In genomic region chr5:107085572-107085971, GRCh38 we compare ENCODE assay signal across 20 cellular contexts.
A peak's percentile ranks its signal among the peaks of the same experiment; 100 is the strongest.
DNase-seq lines count a peak whose midpoint lies in the region; ATAC-seq and TF ChIP-seq lines count a peak whose summit lies in the region.
"Had no signal": no experiment of that assay in that cellular context is flagged by ENCODE, and none has a peak within 500 bp of the region (broad histone marks: within the 10 kb centered on the region; RNA-seq: fewer than 3 reads in every experiment).

No MANE protein-coding gene starts in this region.

- H3K27ac Mint-ChIP-seq in MCF 10A (ENCODE audit: low read depth, unreplicated experiment), result no peak overlapping the region
- no peak overlapping the region for H3K27ac Mint-ChIP-seq in activated CD8-positive, alpha-beta memory T cell treated with anti-CD3 and anti-CD28 coated beads, Interleukin-2, amount 10 ng/mL, durations not matched to agents 7 days and 5 days
- H3K27ac Mint-ChIP-seq in CD8-positive, alpha-beta T cell, result no peak overlapping the region
- H3K27ac Mint-ChIP-seq: B cell; CD4-positive, CD25-positive, alpha-beta regulatory T cell; CD8-positive, alpha-beta memory T cell; GM23338; HFFc6 had no signal

- TF ChIP-seq CTCF in MCF 10A (IDR thresholded peaks at IDR 0.05; ENCODE audit: unreplicated experiment), result no peak
- TF ChIP-seq CTCF in breast epithelium (IDR thresholded peaks at IDR 0.05), result no peak
- TF ChIP-seq CTCF in fibroblast of villous mesenchyme (IDR thresholded peaks at IDR 0.05; ENCODE audit: insufficient read depth, low read depth, low read length), result no peak
- no peak for TF ChIP-seq CTCF in CD8-positive, alpha-beta T cell (IDR thresholded peaks at IDR 0.05)

- H3K4me1 ChIP-seq in breast epithelium, result no peaks in the 10 kb centered on the region
- no peaks in the 10 kb centered on the region for H3K4me1 ChIP-seq in CD8-positive, alpha-beta T cell (ENCODE audit: insufficient read depth, low read length)

- H3K36me3 Mint-ChIP-seq in MCF 10A (ENCODE audit: insufficient read depth, unreplicated experiment), result no peaks in the 10 kb centered on the region
- no peaks in the 10 kb centered on the region for H3K36me3 Mint-ChIP-seq in activated CD8-positive, alpha-beta memory T cell treated with anti-CD3 and anti-CD28 coated beads, Interleukin-2, amount 10 ng/mL, durations not matched to agents 7 days and 5 days
- H3K36me3 Mint-ChIP-seq in CD8-positive, alpha-beta T cell, result no peaks in the 10 kb centered on the region
- H3K36me3 Mint-ChIP-seq: CD4-positive, CD25-positive, alpha-beta regulatory T cell; CD8-positive, alpha-beta memory T cell had no signal

- TF ChIP-seq POLR2A in breast epithelium (IDR thresholded peaks at IDR 0.05), result no peak

- DNase-seq in MCF 10A (ENCODE audit: unreplicated experiment) (peak; percentile 6), breast epithelium (ENCODE audit: low spot score in 2 of 2) (no peak), LoVo (ENCODE audit: low spot score) (peak; percentile 10), fibroblast of villous mesenchyme (ENCODE audit: low read depth) (peak; percentile 25)
- no peak for DNase-seq in activated CD8-positive, alpha-beta memory T cell treated with anti-CD3 and anti-CD28 coated beads, Interleukin-2, amount 10 ng/mL, durations not matched to agents 7 days and 5 days
- no peak for DNase-seq in CD8-positive, alpha-beta T cell
- DNase-seq: CD4-positive, CD25-positive, alpha-beta regulatory T cell; CD8-positive, alpha-beta memory T cell; DMS 273 treated with DMSO at 0.1 percent for 48 hours; DMS79; EL; GDM1; HFFc6 had no signal

- POLR2A ChIA-PET in MCF 10A (lab: Yijun Ruan, JAX), result no interaction called here
- POLR2A ChIA-PET in CD8-positive, alpha-beta T cell (lab: Charles Lee), result no interaction called here

- H3K9me3 ChIP-seq in breast epithelium, result no peaks in the 10 kb centered on the region
- no peaks in the 10 kb centered on the region for H3K9me3 ChIP-seq in CD8-positive, alpha-beta T cell (ENCODE audit: low read length)
- H3K9me3 ChIP-seq: BLaER1, HAP-1 had no signal

- BruUV-seq in MCF 10A (replicated peaks; lab: Mats Ljungman, UMichigan), result no TSS peak

- H3K4me3 Mint-ChIP-seq in MCF 10A (ENCODE audit: unreplicated experiment), result no peak overlapping the region
- H3K4me3 Mint-ChIP-seq in activated CD8-positive, alpha-beta memory T cell treated with anti-CD3 and anti-CD28 coated beads, Interleukin-2, amount 10 ng/mL, durations not matched to agents 7 days and 5 days, result no peak overlapping the region
- H3K4me3 Mint-ChIP-seq in CD8-positive, alpha-beta T cell, result no peak overlapping the region
- H3K4me3 Mint-ChIP-seq: B cell; CD8-positive, alpha-beta memory T cell; GM23338; HFFc6 had no signal

- H3K36me3 ChIP-seq in breast epithelium, result no peaks in the 10 kb centered on the region
- no peaks in the 10 kb centered on the region for H3K36me3 ChIP-seq in CD8-positive, alpha-beta T cell (ENCODE audit: insufficient read depth, low read length)
- H3K36me3 ChIP-seq: BLaER1, HAP-1 had no signal

- no peaks in the 10 kb centered on the region for H3K27me3 ChIP-seq in breast epithelium
- no peaks in the 10 kb centered on the region for H3K27me3 ChIP-seq in CD8-positive, alpha-beta T cell (ENCODE audit: insufficient read depth, low read length)
- H3K27me3 ChIP-seq: BLaER1 had no signal

- no peaks in the 10 kb centered on the region for H3K27me3 Mint-ChIP-seq in MCF 10A (ENCODE audit: insufficient read depth, unreplicated experiment)
- H3K27me3 Mint-ChIP-seq in activated CD8-positive, alpha-beta memory T cell treated with anti-CD3 and anti-CD28 coated beads, Interleukin-2, amount 10 ng/mL, durations not matched to agents 7 days and 5 days, result no peaks in the 10 kb centered on the region
- H3K27me3 Mint-ChIP-seq in CD8-positive, alpha-beta T cell (ENCODE audit: low read depth), result no peaks in the 10 kb centered on the region
- H3K27me3 Mint-ChIP-seq: B cell; CD4-positive, CD25-positive, alpha-beta regulatory T cell had no signal

- no peak overlapping the region for H3K27ac ChIP-seq in breast epithelium
- no peak overlapping the region for H3K27ac ChIP-seq in CD8-positive, alpha-beta T cell (ENCODE audit: low read depth, low read length)
- H3K27ac ChIP-seq: 22Rv1, BLaER1, C4-2B had no signal

- no peak for ATAC-seq in activated CD8-positive, alpha-beta memory T cell treated with anti-CD3 and anti-CD28 coated beads, Interleukin-2, amount 10 ng/mL, durations not matched to agents 7 days and 5 days
- no peak for ATAC-seq in CD8-positive, alpha-beta T cell
- ATAC-seq: GM12878, GM23338 had no signal

- peaks cover 6% of the 10 kb centered on the region for H3K4me1 Mint-ChIP-seq in MCF 10A (ENCODE audit: insufficient read depth, unreplicated experiment)
- no peaks in the 10 kb centered on the region for H3K4me1 Mint-ChIP-seq in activated CD8-positive, alpha-beta memory T cell treated with anti-CD3 and anti-CD28 coated beads, Interleukin-2, amount 10 ng/mL, durations not matched to agents 7 days and 5 days
- no peaks in the 10 kb centered on the region for H3K4me1 Mint-ChIP-seq in CD8-positive, alpha-beta T cell (ENCODE audit: low read depth)
- H3K4me1 Mint-ChIP-seq: B cell; CD4-positive, CD25-positive, alpha-beta regulatory T cell; CD8-positive, alpha-beta memory T cell; GM23338 had no signal

- no peaks in the 10 kb centered on the region for H3K9me3 Mint-ChIP-seq in MCF 10A (ENCODE audit: unreplicated experiment)
- H3K9me3 Mint-ChIP-seq in activated CD8-positive, alpha-beta memory T cell treated with anti-CD3 and anti-CD28 coated beads, Interleukin-2, amount 10 ng/mL, durations not matched to agents 7 days and 5 days (ENCODE audit: low read depth), result no peaks in the 10 kb centered on the region
- H3K9me3 Mint-ChIP-seq in CD8-positive, alpha-beta T cell, result no peaks in the 10 kb centered on the region
- H3K9me3 Mint-ChIP-seq: GM23338 had no signal

- H3K4me3 ChIP-seq in breast epithelium (no peak overlapping the region), fibroblast of villous mesenchyme (ENCODE audit: low read depth, low read length) (no peak overlapping the region)
- H3K4me3 ChIP-seq in CD8-positive, alpha-beta T cell (ENCODE audit: low read depth, low read length), result no peak overlapping the region
- H3K4me3 ChIP-seq: BLaER1, GM12878, GM23338, HAP-1 had no signal

- intact Hi-C loops in MCF 10A (cut with micrococcal nuclease), result no loop called here
- intact Hi-C loops in breast epithelium (cut with DNase I; ENCODE audit: low total_unique reads), result no loop called here
- intact Hi-C loops in CD8-positive, alpha-beta T cell (cut with DNase I, micrococcal nuclease), result no loop called here

- CTCF ChIA-PET in MCF 10A (lab: Yijun Ruan, JAX), result no interaction called here
- CTCF ChIA-PET in activated CD8-positive, alpha-beta memory T cell treated with anti-CD3 and anti-CD28 coated beads, Interleukin-2, amount 10 ng/mL, durations not matched to agents 7 days and 5 days (lab: Charles Lee), result no interaction called here
- CTCF ChIA-PET in CD8-positive, alpha-beta T cell (lab: Charles Lee), result no interaction called here

Comparison
In these comparisons a context has a peak if more than half of its experiments do, and no peak if none do; other contexts are left out.
1. DNase-seq: peak in MCF 10A (single experiment), LoVo (single experiment) and fibroblast of villous mesenchyme (single experiment); none in breast epithelium (0 of 2), activated CD8-positive, alpha-beta memory T cell treated with anti-CD3 and anti-CD28 coated beads, Interleukin-2, amount 10 ng/mL, durations not matched to agents 7 days and 5 days (single experiment) and CD8-positive, alpha-beta T cell (0 of 7).